25 cellular contexts compared by ENCODE assay signal in genomic region chr17:8946071-8946470, GRCh38. TPM values are rescaled to one million over a fixed set of nuclear protein-coding genes. Genes with fewer than 3 reads are reported as not detected.
DNase-seq lines count a peak whose midpoint lies in the region; ATAC-seq and TF ChIP-seq lines count a peak whose summit lies in the region.
"Had no signal": no experiment of that assay in that cellular context is flagged by ENCODE, and none has a peak within 500 bp of the region (broad histone marks: within the 10 kb centered on the region; RNA-seq: fewer than 3 reads in every experiment).

No MANE protein-coding gene starts in this region.

- no peak overlapping the region for H3K9ac ChIP-seq in neuronal stem cell (ENCODE audit: low read depth, low read length, poor library complexity)

- peak overlapping the region; percentile 80 for H3K27ac Mint-ChIP-seq in activated CD8-positive, alpha-beta T cell treated with anti-CD3 and anti-CD28 coated beads for 36 hours
- H3K27ac Mint-ChIP-seq in activated CD8-positive, alpha-beta T cell treated with anti-CD3 and anti-CD28 coated beads, Interleukin-2, amount 10 ng/mL, durations not matched to agents 7 days and 5 days = no peak overlapping the region
- peak overlapping the region; percentile 83 for H3K27ac Mint-ChIP-seq in CD8-positive, alpha-beta T cell
- peak overlapping the region; percentile 83 for H3K27ac Mint-ChIP-seq in activated naive CD8-positive, alpha-beta T cell treated with anti-CD3 and anti-CD28 coated beads, Interleukin-2, amount 50 U/mL, for 24 hours
- H3K27ac Mint-ChIP-seq in stimulated activated naive B cell treated with anti-CD40 and anti-IgM and Interleukin-4, amounts not matched to agents 10 μg/mL and 1 μg/mL and 100 μg/mL, for 72 hours = no peak overlapping the region
- H3K27ac Mint-ChIP-seq: mesothelial cell of epicardium, nephron had no signal

- ATAC-seq in activated CD8-positive, alpha-beta T cell treated with anti-CD3 and anti-CD28 coated beads for 36 hours = no peak
- ATAC-seq in activated CD8-positive, alpha-beta T cell treated with anti-CD3 and anti-CD28 coated beads, Interleukin-2, amount 10 ng/mL, durations not matched to agents 7 days and 5 days = no peak
- no peak for ATAC-seq in CD8-positive, alpha-beta T cell
- no peak for ATAC-seq in activated naive CD8-positive, alpha-beta T cell treated with anti-CD3 and anti-CD28 coated beads, Interleukin-2, amount 50 U/mL, for 24 hours
- no peak for ATAC-seq in stimulated activated naive B cell treated with anti-CD40 and anti-IgM and Interleukin-4, amounts not matched to agents 10 μg/mL and 1 μg/mL and 100 μg/mL, for 72 hours (replicated peaks)
- ATAC-seq: heart right ventricle had no signal

- no peak overlapping the region for H2BK12ac ChIP-seq in neuronal stem cell (ENCODE audit: low read length)

- no peak for TF ChIP-seq CTCF in activated CD8-positive, alpha-beta T cell treated with anti-CD3 and anti-CD28 coated beads for 36 hours (IDR thresholded peaks at IDR 0.05)
- no peak for TF ChIP-seq CTCF in CD8-positive, alpha-beta T cell (IDR thresholded peaks at IDR 0.05)

- H3K4me3 Mint-ChIP-seq in activated CD8-positive, alpha-beta T cell treated with anti-CD3 and anti-CD28 coated beads for 36 hours = no peak overlapping the region
- no peak overlapping the region for H3K4me3 Mint-ChIP-seq in activated CD8-positive, alpha-beta T cell treated with anti-CD3 and anti-CD28 coated beads, Interleukin-2, amount 10 ng/mL, durations not matched to agents 7 days and 5 days
- H3K4me3 Mint-ChIP-seq in CD8-positive, alpha-beta T cell = no peak overlapping the region
- no peak overlapping the region for H3K4me3 Mint-ChIP-seq in activated naive CD8-positive, alpha-beta T cell treated with anti-CD3 and anti-CD28 coated beads, Interleukin-2, amount 50 U/mL, for 24 hours
- no peak overlapping the region for H3K4me3 Mint-ChIP-seq in stimulated activated naive B cell treated with anti-CD40 and anti-IgM and Interleukin-4, amounts not matched to agents 10 μg/mL and 1 μg/mL and 100 μg/mL, for 72 hours
- H3K4me3 Mint-ChIP-seq: activated T-cell treated with anti-CD3 and anti-CD28 coated beads, Interleukin-2, amount 50 U/mL, for 4 hours; mesothelial cell of epicardium; nephron had no signal

- H2AK5ac ChIP-seq in neuronal stem cell (ENCODE audit: low read depth, low read length) = no peak overlapping the region

- H2BK15ac ChIP-seq in neuronal stem cell (ENCODE audit: low read length) = no peak overlapping the region

- H3K4me1 ChIP-seq in CD8-positive, alpha-beta T cell (ENCODE audit: insufficient read depth, low read length) = peaks cover 82% of the 10 kb centered on the region
- H3K4me1 ChIP-seq in neuronal stem cell (ENCODE audit: control insufficient read depth in 2 of 2, insufficient read depth in 1 of 2, low read depth in 1 of 2, low read length in 2 of 2) = no peaks in the 10 kb centered on the region
- H3K4me1 ChIP-seq: breast epithelium, testis had no signal

- H3K36me3 Mint-ChIP-seq in activated CD8-positive, alpha-beta T cell treated with anti-CD3 and anti-CD28 coated beads for 36 hours (ENCODE audit: low read depth) = peaks cover 66% of the 10 kb centered on the region
- H3K36me3 Mint-ChIP-seq in activated CD8-positive, alpha-beta T cell treated with anti-CD3 and anti-CD28 coated beads, Interleukin-2, amount 10 ng/mL, durations not matched to agents 7 days and 5 days (ENCODE audit: low read depth) = peaks cover 67% of the 10 kb centered on the region
- H3K36me3 Mint-ChIP-seq in CD8-positive, alpha-beta T cell = peaks cover 58% of the 10 kb centered on the region
- peaks cover 44% of the 10 kb centered on the region for H3K36me3 Mint-ChIP-seq in activated naive CD8-positive, alpha-beta T cell treated with anti-CD3 and anti-CD28 coated beads, Interleukin-2, amount 50 U/mL, for 24 hours (ENCODE audit: low read depth)
- peaks cover 32 to 62% of the 10 kb centered on the region in 2 donors for H3K36me3 Mint-ChIP-seq in stimulated activated naive B cell treated with anti-CD40 and anti-IgM and Interleukin-4, amounts not matched to agents 10 μg/mL and 1 μg/mL and 100 μg/mL, for 72 hours
- H3K36me3 Mint-ChIP-seq: mesothelial cell of epicardium had no signal

- H3K4ac ChIP-seq in neuronal stem cell (ENCODE audit: low read length) = no peak overlapping the region

- H3K4me3 ChIP-seq in CD8-positive, alpha-beta T cell (ENCODE audit: low read depth, low read length) = no peak overlapping the region
- no peak overlapping the region for H3K4me3 ChIP-seq in neuronal stem cell (ENCODE audit: low read length in 2 of 2)
- H3K4me3 ChIP-seq: breast epithelium, heart right ventricle, Peyer's patch, testis had no signal

- peaks cover 86% of the 10 kb centered on the region for H3K4me1 Mint-ChIP-seq in activated CD8-positive, alpha-beta T cell treated with anti-CD3 and anti-CD28 coated beads for 36 hours (ENCODE audit: low read depth)
- peaks cover 91% of the 10 kb centered on the region for H3K4me1 Mint-ChIP-seq in activated CD8-positive, alpha-beta T cell treated with anti-CD3 and anti-CD28 coated beads, Interleukin-2, amount 10 ng/mL, durations not matched to agents 7 days and 5 days (ENCODE audit: low read depth)
- H3K4me1 Mint-ChIP-seq in CD8-positive, alpha-beta T cell (ENCODE audit: low read depth) = peaks cover 90% of the 10 kb centered on the region
- H3K4me1 Mint-ChIP-seq in activated naive CD8-positive, alpha-beta T cell treated with anti-CD3 and anti-CD28 coated beads, Interleukin-2, amount 50 U/mL, for 24 hours = peaks cover 90% of the 10 kb centered on the region
- peaks cover 51 to 71% of the 10 kb centered on the region in 2 donors for H3K4me1 Mint-ChIP-seq in stimulated activated naive B cell treated with anti-CD40 and anti-IgM and Interleukin-4, amounts not matched to agents 10 μg/mL and 1 μg/mL and 100 μg/mL, for 72 hours
- H3K4me1 Mint-ChIP-seq: mesothelial cell of epicardium, nephron had no signal

- H4K8ac ChIP-seq in neuronal stem cell (ENCODE audit: low read depth, low read length) = no peak overlapping the region

- H3K79me1 ChIP-seq in neuronal stem cell (ENCODE audit: low read depth, low read length) = no peaks in the 10 kb centered on the region

- POLR2A ChIA-PET in activated CD8-positive, alpha-beta T cell treated with anti-CD3 and anti-CD28 coated beads for 36 hours (lab: Charles Lee) = interaction anchor here (0.8 to 18.5 kb wide), 3 partner anchors 10 to 78 kb away, joined by 4 to 333 read pairs (median 10); partner anchors contain the start of genes PIK3R5 and PIK3R6
- POLR2A ChIA-PET in activated CD8-positive, alpha-beta T cell treated with anti-CD3 and anti-CD28 coated beads, Interleukin-2, amount 10 ng/mL, durations not matched to agents 7 days and 5 days (lab: Charles Lee) = interaction anchor here (0.9 kb wide), 1 partner anchor 15 kb away, joined by 4 read pairs; no protein-coding TSS in a partner anchor
- POLR2A ChIA-PET in CD8-positive, alpha-beta T cell (lab: Charles Lee) = no interaction called here

- no peak overlapping the region for H4K91ac ChIP-seq in neuronal stem cell (ENCODE audit: low read depth, low read length, poor library complexity)

- H3K9me3 Mint-ChIP-seq in activated CD8-positive, alpha-beta T cell treated with anti-CD3 and anti-CD28 coated beads for 36 hours = peaks cover 16% of the 10 kb centered on the region
- H3K9me3 Mint-ChIP-seq in activated CD8-positive, alpha-beta T cell treated with anti-CD3 and anti-CD28 coated beads, Interleukin-2, amount 10 ng/mL, durations not matched to agents 7 days and 5 days (ENCODE audit: insufficient read depth) = peaks cover 7% of the 10 kb centered on the region
- no peaks in the 10 kb centered on the region for H3K9me3 Mint-ChIP-seq in CD8-positive, alpha-beta T cell
- H3K9me3 Mint-ChIP-seq in activated naive CD8-positive, alpha-beta T cell treated with anti-CD3 and anti-CD28 coated beads, Interleukin-2, amount 50 U/mL, for 24 hours = peaks cover 4% of the 10 kb centered on the region
- peaks cover 0 to 3% of the 10 kb centered on the region in 2 donors for H3K9me3 Mint-ChIP-seq in stimulated activated naive B cell treated with anti-CD40 and anti-IgM and Interleukin-4, amounts not matched to agents 10 μg/mL and 1 μg/mL and 100 μg/mL, for 72 hours

- no CpG with 5 or more reads among the region's 8 CpGs for WGBS in neuronal stem cell (ENCODE audit: extremely low coverage in 2 of 2, insufficient read length in 2 of 2, insufficient replicate concordance in 1 of 2), 2 donors

- H2AFZ ChIP-seq in neuronal stem cell (ENCODE audit: low read length) = no peak overlapping the region

- H3K9me3 ChIP-seq in CD8-positive, alpha-beta T cell (ENCODE audit: low read length) = no peaks in the 10 kb centered on the region
- peaks cover 0 to 2% of the 10 kb centered on the region in 2 donors for H3K9me3 ChIP-seq in neuronal stem cell (replicated peaks in 1 of 2; ENCODE audit: control insufficient read depth in 2 of 2, insufficient read depth in 1 of 2, low read depth in 1 of 2, low read length in 2 of 2)
- H3K9me3 ChIP-seq: breast epithelium, Peyer's patch, testis had no signal

- intact Hi-C loops in activated CD8-positive, alpha-beta T cell treated with anti-CD3 and anti-CD28 coated beads for 36 hours (cut with micrococcal nuclease) = no loop called here
- intact Hi-C loops in CD8-positive, alpha-beta T cell (cut with DNase I, micrococcal nuclease) = no loop called here

- no peaks in the 10 kb centered on the region for H3K27me3 Mint-ChIP-seq in activated CD8-positive, alpha-beta T cell treated with anti-CD3 and anti-CD28 coated beads for 36 hours
- H3K27me3 Mint-ChIP-seq in activated CD8-positive, alpha-beta T cell treated with anti-CD3 and anti-CD28 coated beads, Interleukin-2, amount 10 ng/mL, durations not matched to agents 7 days and 5 days (ENCODE audit: low read depth) = no peaks in the 10 kb centered on the region
- no peaks in the 10 kb centered on the region for H3K27me3 Mint-ChIP-seq in CD8-positive, alpha-beta T cell (ENCODE audit: low read depth)
- no peaks in the 10 kb centered on the region for H3K27me3 Mint-ChIP-seq in activated naive CD8-positive, alpha-beta T cell treated with anti-CD3 and anti-CD28 coated beads, Interleukin-2, amount 50 U/mL, for 24 hours
- no peaks in the 10 kb centered on the region for H3K27me3 Mint-ChIP-seq in stimulated activated naive B cell treated with anti-CD40 and anti-IgM and Interleukin-4, amounts not matched to agents 10 μg/mL and 1 μg/mL and 100 μg/mL, for 72 hours

- peak; percentile 1 for DNase-seq in activated CD8-positive, alpha-beta T cell treated with anti-CD3 and anti-CD28 coated beads for 36 hours
- no peak for DNase-seq in activated CD8-positive, alpha-beta T cell treated with anti-CD3 and anti-CD28 coated beads, Interleukin-2, amount 10 ng/mL, durations not matched to agents 7 days and 5 days
- no peak for DNase-seq in CD8-positive, alpha-beta T cell
- DNase-seq in activated naive CD8-positive, alpha-beta T cell treated with anti-CD3 and anti-CD28 coated beads, Interleukin-2, amount 50 U/mL, for 24 hours = no peak
- DNase-seq in stimulated activated CD8-positive, alpha-beta memory T cell treated with anti-CD3 and anti-CD28 coated beads, Interleukin-4, amount 100 ng/mL, for 48 hours = peak; percentile 17
- no peak for DNase-seq in stimulated activated naive B cell treated with anti-CD40 and anti-IgM and Interleukin-4, amounts not matched to agents 10 μg/mL and 1 μg/mL and 100 μg/mL, for 72 hours
- DNase-seq in caudate nucleus (lab: John Stamatoyannopoulos, UW) = no peak
- DNase-seq in neuronal stem cell (ENCODE audit: low spot score) = no peak
- DNase-seq: activated T-cell treated with anti-CD3 and anti-CD28 coated beads, Interleukin-2, amount 50 U/mL, for 4 hours; anterior cingulate cortex; DMS79 treated with DMSO at 0.1 percent for 48 hours; heart right ventricle; MV-4-11; NCI-H1436 treated with DMSO at 0.1 percent for 48 hours; NCI-H748 treated with DMSO at 0.1 percent for 48 hours; Peyer's patch; SHP77; stimulated activated naive CD4-positive, alpha-beta T cell treated with Interleukin-2 at 50 U/mL for 16 hours; testis had no signal

- no peaks in the 10 kb centered on the region for H3K27me3 ChIP-seq in CD8-positive, alpha-beta T cell (ENCODE audit: insufficient read depth, low read length)
- no peaks in the 10 kb centered on the region for H3K27me3 ChIP-seq in neuronal stem cell (ENCODE audit: control insufficient read depth in 3 of 3, insufficient read depth in 3 of 3, low read depth in 1 of 3, low read length in 3 of 3)
- H3K27me3 ChIP-seq: breast epithelium, Peyer's patch, testis had no signal

- H3K4me2 ChIP-seq in neuronal stem cell (ENCODE audit: insufficient read depth, low read length, poor library complexity, severe bottlenecking) = no peak overlapping the region

- no peak overlapping the region for H3K23ac ChIP-seq in neuronal stem cell (ENCODE audit: low read depth, low read length, poor library complexity)

- H2BK120ac ChIP-seq in neuronal stem cell (ENCODE audit: low read depth, low read length) = no peak overlapping the region

- CTCF ChIA-PET in activated CD8-positive, alpha-beta T cell treated with anti-CD3 and anti-CD28 coated beads for 36 hours (lab: Charles Lee) = interaction anchor here (1.3 to 4.7 kb wide), 3 partner anchors 51 to 161 kb away, joined by 4 to 19 read pairs (median 12); no protein-coding TSS in a partner anchor
- CTCF ChIA-PET in activated CD8-positive, alpha-beta T cell treated with anti-CD3 and anti-CD28 coated beads, Interleukin-2, amount 10 ng/mL, durations not matched to agents 7 days and 5 days (lab: Charles Lee) = interaction anchor here (1.6 to 2.5 kb wide), 2 partner anchors 45 to 52 kb away, joined by 6 to 9 read pairs; no protein-coding TSS in a partner anchor
- CTCF ChIA-PET in CD8-positive, alpha-beta T cell (lab: Charles Lee) = interaction anchor here (1.3 kb wide), 1 partner anchor 160 kb away, joined by 3 read pairs; no protein-coding TSS in a partner anchor

- peaks cover 6% of the 10 kb centered on the region for H3K36me3 ChIP-seq in CD8-positive, alpha-beta T cell (ENCODE audit: insufficient read depth, low read length)
- H3K36me3 ChIP-seq in neuronal stem cell (replicated peaks in 1 of 2; ENCODE audit: control insufficient read depth in 2 of 2, insufficient read depth in 2 of 2, low read length in 2 of 2) = no peaks in the 10 kb centered on the region
- H3K36me3 ChIP-seq: breast epithelium, Peyer's patch had no signal

- H3K18ac ChIP-seq in neuronal stem cell (ENCODE audit: low read length) = no peak overlapping the region

- H3K14ac ChIP-seq in neuronal stem cell (ENCODE audit: low read length) = no peak overlapping the region

- H2BK5ac ChIP-seq in neuronal stem cell (ENCODE audit: low read length) = no peak overlapping the region

- no peak overlapping the region for H3K27ac ChIP-seq in CD8-positive, alpha-beta T cell (ENCODE audit: low read depth, low read length)
- H3K27ac ChIP-seq in caudate nucleus (ENCODE audit: low read depth, low read length) = no peak overlapping the region
- H3K27ac ChIP-seq in neuronal stem cell (replicated peaks; ENCODE audit: low read length) = no peak overlapping the region
- H3K27ac ChIP-seq: breast epithelium, testis had no signal

RNA-seq across cellular contexts. Expression of gene PIK3R5, which starts 19.4 kb away (rescaled TPM):
- total RNA-seq in activated CD8-positive, alpha-beta T cell treated with anti-CD3 and anti-CD28 coated beads for 36 hours = 10 to 100 TPM; 46.7 to 50.4 TPM
- 10 to 100 TPM; 73.9 to 77.9 TPM for total RNA-seq in activated CD8-positive, alpha-beta T cell treated with anti-CD3 and anti-CD28 coated beads, Interleukin-2, amount 10 ng/mL, durations not matched to agents 7 days and 5 days
- total RNA-seq in CD8-positive, alpha-beta T cell = 100 to 1,000 TPM; 154 to 155 TPM
- polyA plus RNA-seq in neuronal stem cell (2013, experiment 1 of 2) = 1.1 TPM
- polyA plus RNA-seq in neuronal stem cell (2013, experiment 2 of 2) = 0.89 TPM
- total RNA-seq: endothelial cell of umbilical vein, IMR-90, osteocyte had no signal
- polyA plus RNA-seq: endothelial cell of umbilical vein, IMR-90 had no signal

Comparison
In these comparisons a context has a peak if more than half of its experiments do, and no peak if none do; other contexts are left out.
1. DNase-seq: peak in activated CD8-positive, alpha-beta T cell treated with anti-CD3 and anti-CD28 coated beads for 36 hours (single experiment) and stimulated activated CD8-positive, alpha-beta memory T cell treated with anti-CD3 and anti-CD28 coated beads, Interleukin-4, amount 100 ng/mL, for 48 hours (single experiment); none in activated CD8-positive, alpha-beta T cell treated with anti-CD3 and anti-CD28 coated beads, Interleukin-2, amount 10 ng/mL, durations not matched to agents 7 days and 5 days (single experiment), CD8-positive, alpha-beta T cell (0 of 7), activated naive CD8-positive, alpha-beta T cell treated with anti-CD3 and anti-CD28 coated beads, Interleukin-2, amount 50 U/mL, for 24 hours (single experiment), stimulated activated naive B cell treated with anti-CD40 and anti-IgM and Interleukin-4, amounts not matched to agents 10 μg/mL and 1 μg/mL and 100 μg/mL, for 72 hours (single experiment), caudate nucleus (0 of 61) and neuronal stem cell (single experiment).
2. H3K27ac Mint-ChIP-seq: peak in activated CD8-positive, alpha-beta T cell treated with anti-CD3 and anti-CD28 coated beads for 36 hours (single experiment), CD8-positive, alpha-beta T cell (single experiment) and activated naive CD8-positive, alpha-beta T cell treated with anti-CD3 and anti-CD28 coated beads, Interleukin-2, amount 50 U/mL, for 24 hours (single experiment); none in activated CD8-positive, alpha-beta T cell treated with anti-CD3 and anti-CD28 coated beads, Interleukin-2, amount 10 ng/mL, durations not matched to agents 7 days and 5 days (single experiment) and stimulated activated naive B cell treated with anti-CD40 and anti-IgM and Interleukin-4, amounts not matched to agents 10 μg/mL and 1 μg/mL and 100 μg/mL, for 72 hours (single experiment).